27 cellular contexts compared by ENCODE assay signal in the genomic region with DNA sequence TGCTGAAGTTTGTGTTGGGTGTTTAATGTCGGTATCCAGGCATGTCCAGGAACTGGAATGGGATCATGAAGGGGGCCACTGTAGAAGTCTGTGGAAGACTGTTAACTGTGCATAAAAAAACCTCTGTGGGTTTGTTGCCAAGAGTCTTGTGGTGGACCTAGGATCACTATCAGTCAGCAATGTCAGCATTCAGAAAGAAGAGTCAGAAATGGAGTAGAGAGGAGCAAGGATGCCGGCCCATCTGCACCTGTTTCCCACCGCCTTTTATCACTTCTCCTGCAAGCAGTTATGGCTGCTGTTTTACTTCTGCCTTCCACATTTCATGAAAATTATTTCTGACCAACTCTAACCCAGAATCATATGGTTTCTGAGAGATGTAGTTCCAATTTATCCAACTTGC.
"Had no signal": no experiment of that assay in that cellular context is flagged by ENCODE, and none has a peak within 500 bp of the region (broad histone marks: within the 10 kb centered on the region; RNA-seq: fewer than 3 reads in every experiment).

No MANE protein-coding gene starts in this region.

- H3K4me1 Mint-ChIP-seq: natural killer cell; nephron; neural progenitor cell; stimulated activated memory B cell treated with anti-CD40 and anti-IgM and Interleukin-4, amounts not matched to agents 10 μg/mL and 1 μg/mL and 100 μg/mL, for 72 hours; stimulated activated naive CD8-positive, alpha-beta T cell treated with anti-CD3 and anti-CD28 coated beads, Interleukin-15, amount 100 ng/mL, for 72 hours had no signal

- H3K4me3 Mint-ChIP-seq: natural killer cell; nephron; neural progenitor cell; stimulated activated memory B cell treated with anti-CD40 and anti-IgM and Interleukin-4, amounts not matched to agents 10 μg/mL and 1 μg/mL and 100 μg/mL, for 72 hours; stimulated activated naive CD8-positive, alpha-beta T cell treated with anti-CD3 and anti-CD28 coated beads, Interleukin-15, amount 100 ng/mL, for 72 hours; type B pancreatic cell had no signal

- H3K27ac Mint-ChIP-seq: natural killer cell; nephron; neural progenitor cell; progenitor cell of endocrine pancreas; stimulated activated memory B cell treated with anti-CD40 and anti-IgM and Interleukin-4, amounts not matched to agents 10 μg/mL and 1 μg/mL and 100 μg/mL, for 72 hours; stimulated activated naive CD8-positive, alpha-beta T cell treated with anti-CD3 and anti-CD28 coated beads, Interleukin-15, amount 100 ng/mL, for 72 hours; type B pancreatic cell had no signal

- DNase-seq: natural killer cell; occipital lobe; ovary; posterior cingulate gyrus; psoas muscle; right cardiac atrium; right lobe of liver; sigmoid colon; small intestine; stimulated activated CD4-positive, alpha-beta T cell treated with anti-CD3 and anti-CD28 coated beads, Interleukin-15, amount 100 ng/mL, for 24 hours; stimulated activated CD4-positive, alpha-beta T cell treated with anti-CD3 and anti-CD28 coated beads, Interleukin-2, amount 100 ng/mL, for 24 hours; stimulated activated CD4-positive, alpha-beta T cell treated with anti-CD3 and anti-CD28 coated beads, Interleukin-2, amount 100 ng/mL, for 48 hours; stimulated activated CD4-positive, alpha-beta T cell treated with anti-CD3 and anti-CD28 coated beads, Interleukin-4, amount 100 ng/mL, for 24 hours; stimulated activated naive CD4-positive, alpha-beta T cell; stimulated activated naive CD8-positive, alpha-beta T cell treated with anti-CD3 and anti-CD28 coated beads, Interleukin-15, amount 100 ng/mL, for 72 hours; stimulated activated naive CD8-positive, alpha-beta T cell treated with anti-CD3 and anti-CD28 coated beads, Interleukin-15, Interleukin-2, amounts not matched to agents 100 U/mL and 50 U/mL, for 24 hours; substantia nigra; testis; tibial artery; transverse colon; upper lobe of right lung; uterus had no signal

- ATAC-seq: natural killer cell; psoas muscle; right cardiac atrium; right lobe of liver; stimulated activated memory B cell treated with anti-CD40 and anti-IgM and Interleukin-4, amounts not matched to agents 10 μg/mL and 1 μg/mL and 100 μg/mL, for 72 hours; stimulated activated naive CD8-positive, alpha-beta T cell treated with anti-CD3 and anti-CD28 coated beads, Interleukin-15, amount 100 ng/mL, for 72 hours; stimulated activated naive CD8-positive, alpha-beta T cell treated with anti-CD3 and anti-CD28 coated beads, Interleukin-15, Interleukin-2, amounts not matched to agents 100 U/mL and 50 U/mL, for 24 hours; upper lobe of right lung had no signal

- H3K36me3 Mint-ChIP-seq: natural killer cell; neural progenitor cell; stimulated activated memory B cell treated with anti-CD40 and anti-IgM and Interleukin-4, amounts not matched to agents 10 μg/mL and 1 μg/mL and 100 μg/mL, for 72 hours; type B pancreatic cell had no signal

- H3K9me3 Mint-ChIP-seq: natural killer cell; nephron; neural progenitor cell; stimulated activated memory B cell treated with anti-CD40 and anti-IgM and Interleukin-4, amounts not matched to agents 10 μg/mL and 1 μg/mL and 100 μg/mL, for 72 hours; stimulated activated naive CD8-positive, alpha-beta T cell treated with anti-CD3 and anti-CD28 coated beads, Interleukin-15, amount 100 ng/mL, for 72 hours; type B pancreatic cell had no signal
